ENCODE assay signal across 8 cellular contexts in the genomic region with DNA sequence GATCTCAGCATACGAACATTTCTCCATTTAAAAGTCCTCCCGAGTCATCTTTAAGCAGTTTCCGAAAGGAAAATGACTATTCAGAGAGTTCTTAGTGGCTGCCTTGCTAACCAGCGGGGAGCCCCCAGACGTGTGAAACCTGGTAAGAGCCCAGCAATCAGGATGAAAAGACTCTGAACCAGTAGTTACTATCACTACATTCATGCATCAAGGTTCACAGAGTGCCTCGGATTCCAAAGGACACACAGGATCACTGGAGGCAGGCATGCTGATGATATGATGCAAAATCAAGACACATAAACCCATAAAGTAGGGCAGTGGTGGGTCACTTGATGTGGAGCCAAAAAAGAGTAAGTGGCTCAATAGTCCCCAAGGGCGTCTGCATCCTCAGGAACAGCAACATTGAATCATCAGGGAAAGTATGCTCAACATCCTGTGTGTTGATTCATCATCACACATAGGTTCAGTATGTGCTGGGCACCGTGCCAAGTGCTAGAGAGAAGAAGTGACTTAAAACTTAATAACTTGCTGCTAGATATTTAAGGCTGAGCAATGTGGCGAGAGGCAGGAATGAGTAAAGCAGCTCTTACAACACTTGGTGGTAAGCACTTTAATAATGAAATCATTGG. TPM values are rescaled to one million over a fixed set of nuclear protein-coding genes. Genes with fewer than 3 reads are reported as not detected.
DNase-seq lines count a peak whose midpoint lies in the region; ATAC-seq and TF ChIP-seq lines count a peak whose summit lies in the region.

No MANE protein-coding gene starts in this region.

- no peak overlapping the region for H3K4me3 ChIP-seq in HL-60 (replicated peaks; ENCODE audit: insufficient read depth, low read length)

- no peaks in the 10 kb centered on the region for H3K36me3 Mint-ChIP-seq in WTC11

- H3K27me3 ChIP-seq in HL-60 (ENCODE audit: insufficient read depth, poor library complexity, severe bottlenecking): no peaks in the 10 kb centered on the region

- H3K27me3 Mint-ChIP-seq in WTC11 (ENCODE audit: low read depth): no peaks in the 10 kb centered on the region; the same call in 1 of the 2 replicates

- POLR2A ChIA-PET in WTC11 (lab: Charles Lee): no interaction called here

- H3K9me3 Mint-ChIP-seq in WTC11: peaks cover 17% of the 10 kb centered on the region

- H3K4me3 Mint-ChIP-seq in WTC11: no peak overlapping the region

- CTCF ChIA-PET in WTC11 (lab: Charles Lee): interaction anchor here (0.8 kb wide), 1 partner anchor 11 kb away, joined by 5 read pairs; no protein-coding TSS in a partner anchor

- in situ Hi-C loops in T47D (cut with HindIII; ENCODE audit: low pct_unique_long_range_greater_than_20kb, low sequenced_read_pairs): no loop called here

- H3K27ac ChIP-seq in HL-60 (replicated peaks): peak overlapping the region; percentile 45

- ATAC-seq in WTC11 (peak; percentile 74), GM19035 (IDR thresholded peaks at IDR 0.05; ENCODE audit: unreplicated experiment) (no peak)

- TF ChIP-seq CTCF in HL-60 (IDR thresholded peaks at IDR 0.05; ENCODE audit: insufficient read depth, low read length) (no peak), WTC11 (IDR thresholded peaks at IDR 0.05) (no peak)

- 0 out of 2 replicates have a peak overlapping the region, but pooled peaks have one; percentile 26 for H3K27ac Mint-ChIP-seq in WTC11

- DNase-seq in DMS53 treated with DMSO at 0.1 percent for 48 hours (lab: John Stamatoyannopoulos, UW; ENCODE audit: unreplicated experiment): peak; percentile 36
- DNase-seq in HL-60 (ENCODE audit: low read depth in 1 of 2, low spot score in 1 of 2): peak; percentile 97 to 100
- peak; percentile 15 for DNase-seq in WTC11 (ENCODE audit: low spot score)
- peak; percentile 3 to 38 for DNase-seq in T47D (ENCODE audit: low read depth in 1 of 2, low spot score in 1 of 2)
- DNase-seq in kidney tubule cell (ENCODE audit: low spot score): peak; percentile 100
- DNase-seq in stimulated activated CD4-positive, alpha-beta T cell treated with anti-CD3 and anti-CD28 coated beads, Interleukin-4, amount 100 ng/mL, for 24 hours: peak; percentile 84
- DNase-seq in NCI-H446 treated with DMSO at 0.1 percent for 48 hours (lab: John Stamatoyannopoulos, UW): no peak

- peaks cover 27% of the 10 kb centered on the region for H3K4me1 Mint-ChIP-seq in WTC11

TF ChIP-seq in WTC11, 78 proteins besides CTCF, POLR2A, EP300 and RAD21:
- TF ChIP-seq FOXK1 (CRISPR knock-in tag; IDR thresholded peaks at IDR 0.05) (no peak), GABPB1 (CRISPR knock-in tag; IDR thresholded peaks at IDR 0.05) (peak; percentile 39; the same call in 1 of the 2 replicates), ELF4 (CRISPR knock-in tag; IDR thresholded peaks at IDR 0.05; ENCODE audit: low read depth) (no peak), KAT7 (CRISPR knock-in tag; IDR thresholded peaks at IDR 0.05; ENCODE audit: borderline replicate concordance) (no peak)

RNA-seq across cellular contexts. Expression of a gene that starts 4.4 kb away (rescaled TPM):
- not detected in 3 replicates for total RNA-seq in WTC11 (2021)

RNA-seq across cellular contexts. Expression of a gene that starts 53.4 kb away (rescaled TPM):
- 0.48 to 0.69 TPM (median 0.61 TPM) in 3 replicates for total RNA-seq in WTC11 (2021)
